ENCODE assay signal across 1 cellular context in genomic region chr13:34026308-34026707, GRCh38.
TF ChIP-seq lines count a peak whose summit lies in the region.

No MANE protein-coding gene starts in this region.

TF ChIP-seq in endothelial cell of umbilical vein, 7 proteins besides CTCF, POLR2A, EP300 and RAD21:
- TF ChIP-seq MYC (IDR thresholded peaks at IDR 0.05; ENCODE audit: low read depth, low read length) = no peak
- TF ChIP-seq JUN (IDR thresholded peaks at IDR 0.05; ENCODE audit: borderline replicate concordance, insufficient read depth, insufficient read length, low read depth) = no peak
- TF ChIP-seq EZH2 (IDR thresholded peaks at IDR 0.05; ENCODE audit: borderline replicate concordance, low read depth, low read length, severe bottlenecking) = no peak
- TF ChIP-seq MAX (IDR thresholded peaks at IDR 0.05; ENCODE audit: insufficient read depth, insufficient read length) = no peak
TF ChIP-seq in endothelial cell of umbilical vein: peak in this region for 0.
